14 cellular contexts compared by ENCODE assay signal in genomic region chr2:221780281-221780688, GRCh38.
DNase-seq lines count a peak whose midpoint lies in the region; ATAC-seq, FAIRE-seq and TF ChIP-seq lines count a peak whose summit lies in the region.
"Had no signal": no experiment of that assay in that cellular context is flagged by ENCODE, and none has a peak within 500 bp of the region (broad histone marks: within the 10 kb centered on the region; RNA-seq: fewer than 3 reads in every experiment).

No MANE protein-coding gene starts in this region.

- DNase-seq in AG04450 (ENCODE audit: low read depth, low spot score) (peak; percentile 6), MG63 (peak; percentile 12), endothelial cell of umbilical vein (ENCODE audit: low read depth, low spot score) (peak; percentile 78), islet precursor cell (no peak), ovary (no peak)
- DNase-seq: activated CD4-positive, CD25-positive, alpha-beta regulatory T cell treated with anti-CD3 and anti-CD28 coated beads, Interleukin-2, amount 50 U/mL, for 72 hours; activated T-cell treated with anti-CD3 and anti-CD28 coated beads, Interleukin-2, amount 50 U/mL, for 48 hours; natural killer cell; upper lobe of right lung had no signal

- POLR2A ChIA-PET in AG04450 (lab: Yijun Ruan, JAX) = no interaction called here
- POLR2A ChIA-PET in endothelial cell of umbilical vein (lab: Charles Lee) = no interaction called here

- 24 to 38% (median 24%) methylated on average over 1 of the region's 1 CpG for WGBS in ovary, 3 donors

- H3K36me3 ChIP-seq in MG63 (no peaks in the 10 kb centered on the region), endothelial cell of umbilical vein (ENCODE audit: control insufficient read depth in 2 of 2, extremely low read depth in 1 of 2, insufficient read depth in 2 of 2, low read length in 2 of 2) (no peaks in the 10 kb centered on the region), muscle layer of colon (ENCODE audit: insufficient read depth, low read length) (no peaks in the 10 kb centered on the region), ovary (no peaks in the 10 kb centered on the region)
- H3K36me3 ChIP-seq: upper lobe of right lung had no signal

- TF ChIP-seq EP300 in ovary (IDR thresholded peaks at IDR 0.05) = no peak

- peak overlapping the region; percentile 83 for H2AFZ ChIP-seq in endothelial cell of umbilical vein (ENCODE audit: low read depth, low read length)

- H3K4me2 ChIP-seq in endothelial cell of umbilical vein (ENCODE audit: insufficient read depth, low read length) = peak overlapping the region; percentile 40

- no peaks in the 10 kb centered on the region for H3K9me1 ChIP-seq in endothelial cell of umbilical vein (replicated peaks; ENCODE audit: control insufficient read depth, extremely low read depth, insufficient read depth, low read length)

- no peaks in the 10 kb centered on the region for H3K9me3 ChIP-seq in AG04450 (ENCODE audit: control insufficient read depth, insufficient read depth, low read length)
- H3K9me3 ChIP-seq in MG63 = no peaks in the 10 kb centered on the region
- H3K9me3 ChIP-seq in endothelial cell of umbilical vein (replicated peaks; ENCODE audit: control insufficient read depth, insufficient read depth, low read length) = no peaks in the 10 kb centered on the region
- no peaks in the 10 kb centered on the region for H3K9me3 ChIP-seq in muscle layer of colon (ENCODE audit: low read length)
- H3K9me3 ChIP-seq in ovary = no peaks in the 10 kb centered on the region
- H3K9me3 ChIP-seq: upper lobe of right lung had no signal

- H3K27ac ChIP-seq in AG04450 (ENCODE audit: low read depth, low read length) (no peak overlapping the region), endothelial cell of umbilical vein (ENCODE audit: insufficient read depth, low read depth, low read length) (peak overlapping the region; percentile 86), muscle layer of colon (ENCODE audit: low read depth, low read length) (peak overlapping the region; percentile 19), ovary (no peak overlapping the region)
- H3K27ac ChIP-seq: upper lobe of right lung had no signal

- no peaks in the 10 kb centered on the region for H4K20me1 ChIP-seq in endothelial cell of umbilical vein (replicated peaks; ENCODE audit: control insufficient read depth, extremely low read depth, insufficient read depth, low read length)

- TF ChIP-seq POLR2A in endothelial cell of umbilical vein (IDR thresholded peaks at IDR 0.05; ENCODE audit: low read depth, low read length) (no peak), ovary (IDR thresholded peaks at IDR 0.05) (no peak)

- CTCF ChIA-PET in AG04450 (lab: Charles Lee) (interaction anchor here (1.2 to 1.5 kb wide), 2 partner anchors 189 to 245 kb away, joined by 3 read pairs; no protein-coding TSS in a partner anchor), endothelial cell of umbilical vein (lab: Charles Lee) (interaction anchor here (1.3 to 2.1 kb wide), 3 partner anchors 11 to 207 kb away, joined by 6 to 12 read pairs (median 7); no protein-coding TSS in a partner anchor)

- H3K4me1 ChIP-seq in endothelial cell of umbilical vein (ENCODE audit: control insufficient read depth, extremely low read depth, insufficient read depth, low read length) (peaks cover 23% of the 10 kb centered on the region), muscle layer of colon (ENCODE audit: insufficient read depth, low read length) (peaks cover 32% of the 10 kb centered on the region), ovary (ENCODE audit: insufficient read depth) (no peaks in the 10 kb centered on the region)
- H3K4me1 ChIP-seq: upper lobe of right lung had no signal

- H3K79me2 ChIP-seq in endothelial cell of umbilical vein (ENCODE audit: control insufficient read depth, insufficient read depth, low read length) = no peaks in the 10 kb centered on the region

- ATAC-seq in HG02610 (IDR thresholded peaks at IDR 0.05; ENCODE audit: unreplicated experiment) (no peak), HG03442 (IDR thresholded peaks at IDR 0.05; ENCODE audit: unreplicated experiment) (no peak)
- ATAC-seq: GM12878, natural killer cell, upper lobe of right lung had no signal

- dilution Hi-C loops in endothelial cell of umbilical vein (cut with MboI; ENCODE audit: extremely low pct_ligation_motif_present, low sequenced_read_pairs) = no loop called here

- H3K27me3 ChIP-seq in AG04450 (ENCODE audit: control insufficient read depth, insufficient read depth, low read length) (no peaks in the 10 kb centered on the region), MG63 (no peaks in the 10 kb centered on the region), endothelial cell of umbilical vein (ENCODE audit: control insufficient read depth in 2 of 2, insufficient read depth in 2 of 2, low read length in 2 of 2) (no peaks in the 10 kb centered on the region), muscle layer of colon (ENCODE audit: control insufficient read depth in 1 of 2, insufficient read depth in 2 of 2, low read length in 2 of 2) (no peaks in the 10 kb centered on the region), ovary (no peaks in the 10 kb centered on the region)
- H3K27me3 ChIP-seq: upper lobe of right lung had no signal

- peak overlapping the region; percentile 64 for H3K9ac ChIP-seq in endothelial cell of umbilical vein (replicated peaks; ENCODE audit: extremely low read depth, insufficient read depth, low read length)
- no peak overlapping the region for H3K9ac ChIP-seq in muscle layer of colon (ENCODE audit: low read length)

- FAIRE-seq in endothelial cell of umbilical vein (lab: Jason Lieb, UNC) = peak; percentile 66
- FAIRE-seq: GM12878, GM19239 had no signal

- TF ChIP-seq CTCF in AG04450 (IDR thresholded peaks at IDR 0.05; ENCODE audit: low read depth, low read length) (no peak), endothelial cell of umbilical vein (IDR thresholded peaks at IDR 0.05; ENCODE audit: extremely low read depth in 1 of 2, insufficient read depth in 1 of 2, low read depth in 1 of 2, low read length in 2 of 2) (no peak), ovary (IDR thresholded peaks at IDR 0.05) (no peak)

- no TSS peak for BruUV-seq in endothelial cell of umbilical vein (replicated peaks; lab: Mats Ljungman, UMichigan)

- H3K4me3 ChIP-seq in AG04450 (ENCODE audit: low read depth, low read length) (no peak overlapping the region), MG63 (no peak overlapping the region), endothelial cell of umbilical vein (replicated peaks in 1 of 3; ENCODE audit: insufficient read depth in 1 of 3, low read depth in 1 of 3, low read length in 3 of 3) (no peak overlapping the region), muscle layer of colon (ENCODE audit: low read depth in 1 of 2, low read length in 2 of 2) (no peak overlapping the region), ovary (no peak overlapping the region)
- H3K4me3 ChIP-seq: GM12878, upper lobe of right lung had no signal

- intact Hi-C loops in endothelial cell of umbilical vein (cut with micrococcal nuclease) = loop anchor here (1.0 kb wide), 1 partner anchor 544 kb away; no protein-coding TSS in a partner anchor
- intact Hi-C loops in ovary (cut with DNase I) = loop anchor here in 1 of 4 donors (10.0 kb wide), 1 partner anchor 115 kb away; no protein-coding TSS in a partner anchor

TF ChIP-seq in endothelial cell of umbilical vein, 7 proteins besides CTCF, POLR2A, EP300 and RAD21:
- TF ChIP-seq MYC (IDR thresholded peaks at IDR 0.05; ENCODE audit: low read depth, low read length) (no peak), JUN (IDR thresholded peaks at IDR 0.05; ENCODE audit: borderline replicate concordance, insufficient read depth, insufficient read length, low read depth) (peak; percentile 67), FOS (IDR thresholded peaks at IDR 0.05; ENCODE audit: borderline replicate concordance, insufficient read depth, low read length) (peak; percentile 86), MAX (IDR thresholded peaks at IDR 0.05; ENCODE audit: insufficient read depth, insufficient read length) (no peak), POLR2AphosphoS5 (IDR thresholded peaks at IDR 0.05; ENCODE audit: insufficient read depth, low read depth, low read length) (no peak), EZH2 (IDR thresholded peaks at IDR 0.05; ENCODE audit: borderline replicate concordance, low read depth, low read length, severe bottlenecking) (no peak), GATA2 (IDR thresholded peaks at IDR 0.05; ENCODE audit: insufficient read depth, insufficient read length, low read depth, low read length) (peak; percentile 72)

Comparison
In these comparisons a context has a peak if more than half of its experiments do, and no peak if none do; other contexts are left out.
1. DNase-seq: peak in AG04450 (single experiment), MG63 (single experiment) and endothelial cell of umbilical vein (single experiment); none in islet precursor cell (single experiment) and ovary (0 of 5).
2. H3K27ac ChIP-seq: peak in endothelial cell of umbilical vein (single experiment) and muscle layer of colon (single experiment); none in AG04450 (single experiment) and ovary (0 of 2).